ENCODE assay signal across 18 cellular contexts in genomic region chr17:7740481-7741001, GRCh38. TPM values are rescaled to one million over a fixed set of nuclear protein-coding genes. Genes with fewer than 3 reads are reported as not detected.
DNase-seq lines count a peak whose midpoint lies in the region; ATAC-seq and TF ChIP-seq lines count a peak whose summit lies in the region.
"Had no signal": no experiment of that assay in that cellular context is flagged by ENCODE, and none has a peak within 500 bp of the region (broad histone marks: within the 10 kb centered on the region; RNA-seq: fewer than 3 reads in every experiment).

No MANE protein-coding gene starts in this region.

- H3K36me3 ChIP-seq in psoas muscle (ENCODE audit: insufficient read depth in 1 of 2, low read depth in 1 of 2), result no peaks in the 10 kb centered on the region
- H3K36me3 ChIP-seq: brain microvascular endothelial cell, MG63, stomach had no signal

- no peak overlapping the region for H3K27ac ChIP-seq in psoas muscle
- H3K27ac ChIP-seq: brain microvascular endothelial cell, stomach had no signal

- 57 to 67% (median 62%) methylated on average over 42 of the region's 42 CpGs for WGBS in psoas muscle, 3 donors

- peak overlapping the region; percentile 42 for H3K4me3 ChIP-seq in psoas muscle
- H3K4me3 ChIP-seq: MG63, stomach had no signal

- intact Hi-C loops in psoas muscle (cut with DNase I), result loop anchor here (5.0 to 10.0 kb wide), 3 partner anchors 82 to 314 kb away; no protein-coding TSS in a partner anchor

- TF ChIP-seq CTCF in psoas muscle (IDR thresholded peaks at IDR 0.05), result no peak

- H3K4me1 ChIP-seq in psoas muscle, result no peaks in the 10 kb centered on the region

- peaks cover 0 to 31% (median 0%) of the 10 kb centered on the region in 3 donors for H3K27me3 ChIP-seq in psoas muscle (ENCODE audit: insufficient read depth in 3 of 3, low read length in 2 of 3)

- ATAC-seq in psoas muscle (no peak), HG02588 (IDR thresholded peaks at IDR 0.05; ENCODE audit: unreplicated experiment) (no peak)
- ATAC-seq: activated CD4-positive, CD25-positive, alpha-beta regulatory T cell treated with anti-CD3 and anti-CD28 coated beads, Interleukin-2, amount 50 U/mL, for 24 hours; Panc1 had no signal

- no peaks in the 10 kb centered on the region for H3K9me3 ChIP-seq in psoas muscle
- H3K9me3 ChIP-seq: MG63, stomach had no signal

- DNase-seq in DMS 273 (lab: John Stamatoyannopoulos, UW; ENCODE audit: unreplicated experiment), result peak; percentile 30
- no peak for DNase-seq in DMS 273 treated with DMSO at 0.1 percent for 48 hours (lab: John Stamatoyannopoulos, UW)
- DNase-seq in LoVo (ENCODE audit: low spot score), result peak; percentile 45
- DNase-seq in SHP77 treated with DMSO at 0.1 percent for 48 hours (lab: John Stamatoyannopoulos, UW), result peak; percentile 39
- peak in 1 of 2 donors; percentile 57 for DNase-seq in psoas muscle
- no peak for DNase-seq in NCI-H82 (lab: John Stamatoyannopoulos, UW)
- DNase-seq in COLO829 (ENCODE audit: low spot score), result no peak
- DNase-seq: 8988T; activated naive CD4-positive, alpha-beta T cell treated with anti-CD3 and anti-CD28 coated beads, Interleukin-2, amount 50 U/mL, for 16 hours; brain microvascular endothelial cell; hypothalamus; MG63; stomach had no signal

RNA-seq across cellular contexts. Expression of gene DNAH2, which starts 23.0 kb away (rescaled TPM):
- total RNA-seq in psoas muscle, result under 1 TPM; 0.04 to 0.10 (median 0.05) TPM
- polyA plus RNA-seq in psoas muscle, result under 1 TPM; 0.01 to 0.10 (median 0.08) TPM
- total RNA-seq: HT1080, NCI-H460 had no signal

RNA-seq across cellular contexts. Expression of gene EFNB3, which starts 35.5 kb away (rescaled TPM):
- total RNA-seq in psoas muscle, result under 1 TPM in 3 of 4 donors, not detected in 1; 0.11 to 0.37 (median 0.17) TPM
- under 1 TPM in 2 of 3 donors, not detected in 1; 0.09 to 0.12 TPM for polyA plus RNA-seq in psoas muscle

RNA-seq across cellular contexts. Expression of gene WRAP53, which starts 52.3 kb away (rescaled TPM):
- 1 to 10 TPM; 4.5 to 6.6 (median 5.0) TPM for total RNA-seq in psoas muscle
- polyA plus RNA-seq in psoas muscle, result 10 to 100 TPM in 2 of 3 donors, 1 to 10 TPM in 1; 6.5 to 14.4 (median 11.2) TPM

RNA-seq across cellular contexts. Expression of gene TP53, which starts 53.3 kb away (rescaled TPM):
- total RNA-seq in psoas muscle, result 10 to 100 TPM; 18.1 to 36.7 (median 19.4) TPM
- 10 to 100 TPM in 2 of 3 donors, 1 to 10 TPM in 1; 7.4 to 15.7 (median 10.6) TPM for polyA plus RNA-seq in psoas muscle

Comparison
In these comparisons a context has a peak if more than half of its experiments do, and no peak if none do; other contexts are left out.
1. DNase-seq: peak in DMS 273 (single experiment), LoVo (single experiment) and SHP77 treated with DMSO at 0.1 percent for 48 hours (single experiment); none in DMS 273 treated with DMSO at 0.1 percent for 48 hours (single experiment), NCI-H82 (single experiment) and COLO829 (single experiment).